In the genomic region with DNA sequence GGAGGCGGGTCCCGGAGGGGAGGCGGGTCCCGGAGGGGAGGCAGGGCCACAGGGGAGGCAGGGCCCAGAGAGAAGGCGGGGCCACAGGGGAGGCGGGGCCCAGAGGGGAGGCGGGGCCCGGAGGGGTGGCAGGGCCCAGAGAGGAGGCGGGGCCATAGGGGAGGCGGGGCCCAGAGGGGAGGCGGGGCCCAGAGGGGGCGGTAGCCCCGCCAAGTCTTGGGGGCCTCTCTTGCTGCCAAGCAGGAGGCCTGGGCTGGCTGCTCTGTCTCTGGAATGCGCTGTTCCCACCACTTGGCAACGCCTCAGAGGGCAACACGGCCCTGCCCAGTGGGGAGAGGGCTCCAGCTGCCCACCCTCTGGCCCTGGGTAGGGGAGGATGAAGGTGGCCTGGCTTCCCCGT, we compare ENCODE assay signal across 21 cellular contexts.
DNase-seq lines count a peak whose midpoint lies in the region; ATAC-seq, FAIRE-seq and TF ChIP-seq lines count a peak whose summit lies in the region.
"Had no signal": no experiment of that assay in that cellular context is flagged by ENCODE, and none has a peak within 500 bp of the region (broad histone marks: within the 10 kb centered on the region; RNA-seq: fewer than 3 reads in every experiment).

No MANE protein-coding gene starts in this region.

- no peak overlapping the region for H2BK12ac ChIP-seq in trophoblast cell (ENCODE audit: low read length)

- no peaks in the 10 kb centered on the region for H3K36me3 Mint-ChIP-seq in activated naive CD8-positive, alpha-beta T cell treated with anti-CD3 and anti-CD28 coated beads for 36 hours
- no peaks in the 10 kb centered on the region for H3K36me3 Mint-ChIP-seq in activated naive CD8-positive, alpha-beta T cell treated with anti-CD3 and anti-CD28 coated beads, Interleukin-2, amount 50 U/mL, for 24 hours (ENCODE audit: low read depth)
- H3K36me3 Mint-ChIP-seq: activated naive CD4-positive, alpha-beta T cell treated with anti-CD3 and anti-CD28 coated beads, Interleukin-2, amount 50 U/mL, for 72 hours had no signal

- H3K9me3 Mint-ChIP-seq in activated naive CD8-positive, alpha-beta T cell treated with anti-CD3 and anti-CD28 coated beads for 36 hours = no peaks in the 10 kb centered on the region
- no peaks in the 10 kb centered on the region for H3K9me3 Mint-ChIP-seq in activated naive CD8-positive, alpha-beta T cell treated with anti-CD3 and anti-CD28 coated beads, Interleukin-2, amount 50 U/mL, for 24 hours
- H3K9me3 Mint-ChIP-seq: activated B cell treated with CpG ODN at 0.5 μM for 24 hours; activated naive CD4-positive, alpha-beta T cell treated with anti-CD3 and anti-CD28 coated beads, Interleukin-2, amount 50 U/mL, for 72 hours; T-helper 2 cell treated with Interferon-gamma antibody and Interleukin-4, amounts not matched to agents 5 μg/mL and 100 μg/mL, for 36 hours had no signal

- peak; percentile 25 for DNase-seq in activated naive CD8-positive, alpha-beta T cell treated with anti-CD3 and anti-CD28 coated beads for 36 hours
- DNase-seq in activated naive CD8-positive, alpha-beta T cell treated with anti-CD3 and anti-CD28 coated beads, Interleukin-2, amount 50 U/mL, for 24 hours = no peak
- peak; percentile 92 for DNase-seq in H7
- peak; percentile 17 for DNase-seq in effector CD8-positive, alpha-beta T cell (lab: John Stamatoyannopoulos, UW)
- no peak for DNase-seq in trophoblast cell
- no peak for DNase-seq in H54 (ENCODE audit: insufficient read length, low spot score)
- DNase-seq in KBM-7 = no peak
- DNase-seq: activated B cell treated with CpG ODN at 0.5 μM for 24 hours, brain microvascular endothelial cell, cortex of kidney, foreskin fibroblast, NCI-H1092, NCI-H2029 treated with DMSO at 0.1 percent for 48 hours, NCI-H524 treated with DMSO at 0.1 percent for 48 hours, PC-3, retina had no signal

- H3K18ac ChIP-seq in trophoblast cell (ENCODE audit: low read length) = no peak overlapping the region

- no peak overlapping the region for H3K27ac ChIP-seq in trophoblast cell (ENCODE audit: low read depth, low read length)
- H3K27ac ChIP-seq: brain microvascular endothelial cell, vagina had no signal

- no CpG with 5 or more reads among the region's 17 CpGs for WGBS in trophoblast cell (ENCODE audit: extremely low coverage, insufficient coverage, insufficient read length)

- no peak overlapping the region for H4K91ac ChIP-seq in trophoblast cell (ENCODE audit: low read depth, low read length)

- H3K23ac ChIP-seq in trophoblast cell (ENCODE audit: low read length) = no peak overlapping the region

- H3K9me3 ChIP-seq in trophoblast cell (ENCODE audit: insufficient read depth, low read depth, low read length) = peaks cover 8% of the 10 kb centered on the region
- H3K9me3 ChIP-seq: vagina had no signal

- no peak for TF ChIP-seq POLR2A in H54 (IDR thresholded peaks at IDR 0.05; ENCODE audit: low read depth, low read length)

- no peak overlapping the region for H2BK5ac ChIP-seq in trophoblast cell (ENCODE audit: low read depth, low read length, poor library complexity)

- H3K9ac ChIP-seq in trophoblast cell (ENCODE audit: low read length) = no peak overlapping the region

- no peaks in the 10 kb centered on the region for H3K79me1 ChIP-seq in trophoblast cell (ENCODE audit: low read length)

- H3K27ac Mint-ChIP-seq in activated naive CD8-positive, alpha-beta T cell treated with anti-CD3 and anti-CD28 coated beads for 36 hours = no peak overlapping the region
- no peak overlapping the region for H3K27ac Mint-ChIP-seq in activated naive CD8-positive, alpha-beta T cell treated with anti-CD3 and anti-CD28 coated beads, Interleukin-2, amount 50 U/mL, for 24 hours
- H3K27ac Mint-ChIP-seq: activated B cell treated with CpG ODN at 0.5 μM for 24 hours; activated naive CD4-positive, alpha-beta T cell treated with anti-CD3 and anti-CD28 coated beads, Interleukin-2, amount 50 U/mL, for 72 hours; T-helper 2 cell treated with Interferon-gamma antibody and Interleukin-4, amounts not matched to agents 5 μg/mL and 100 μg/mL, for 36 hours had no signal

- no peaks in the 10 kb centered on the region; the same call in 1 of the 2 replicates for H3K27me3 ChIP-seq in H7 (ENCODE audit: control insufficient read depth, insufficient read depth, low read length)
- H3K27me3 ChIP-seq in trophoblast cell (ENCODE audit: insufficient read depth, low read length) = no peaks in the 10 kb centered on the region
- H3K27me3 ChIP-seq: brain microvascular endothelial cell, vagina had no signal

- no peak overlapping the region for H2BK120ac ChIP-seq in trophoblast cell (ENCODE audit: insufficient read depth, low read length, poor library complexity)

- H3K4me3 ChIP-seq in H7 (ENCODE audit: insufficient read depth, low read depth, low read length) = no peak overlapping the region
- peak overlapping the region; percentile 44 for H3K4me3 ChIP-seq in trophoblast cell (ENCODE audit: low read depth, low read length)
- H3K4me3 ChIP-seq: vagina had no signal

- no peak overlapping the region for H2AFZ ChIP-seq in trophoblast cell (ENCODE audit: insufficient read depth, low read length, poor library complexity)

- H3K4me3 Mint-ChIP-seq in activated naive CD8-positive, alpha-beta T cell treated with anti-CD3 and anti-CD28 coated beads for 36 hours = no peak overlapping the region
- H3K4me3 Mint-ChIP-seq in activated naive CD8-positive, alpha-beta T cell treated with anti-CD3 and anti-CD28 coated beads, Interleukin-2, amount 50 U/mL, for 24 hours = no peak overlapping the region
- H3K4me3 Mint-ChIP-seq: activated B cell treated with CpG ODN at 0.5 μM for 24 hours; T-helper 2 cell treated with Interferon-gamma antibody and Interleukin-4, amounts not matched to agents 5 μg/mL and 100 μg/mL, for 36 hours had no signal

- no peak overlapping the region for H3K4ac ChIP-seq in trophoblast cell (ENCODE audit: low read depth, low read length)

- H3K79me2 ChIP-seq in trophoblast cell (ENCODE audit: control insufficient read depth, insufficient read depth, low read length, poor library complexity) = no peaks in the 10 kb centered on the region

- no peak for FAIRE-seq in H54 (lab: Jason Lieb, UNC)

- no peak overlapping the region for H4K12ac ChIP-seq in trophoblast cell (ENCODE audit: low read depth, low read length)

- H4K8ac ChIP-seq in trophoblast cell (ENCODE audit: low read depth, low read length) = no peak overlapping the region

- H3K4me2 ChIP-seq in trophoblast cell (ENCODE audit: low read length) = no peak overlapping the region

- no peaks in the 10 kb centered on the region for H3K4me1 ChIP-seq in trophoblast cell (ENCODE audit: control insufficient read depth in 1 of 2, insufficient read depth in 2 of 2, low read length in 2 of 2)
- H3K4me1 ChIP-seq: vagina had no signal

- no peaks in the 10 kb centered on the region for H3K4me1 Mint-ChIP-seq in activated naive CD8-positive, alpha-beta T cell treated with anti-CD3 and anti-CD28 coated beads for 36 hours
- no peaks in the 10 kb centered on the region for H3K4me1 Mint-ChIP-seq in activated naive CD8-positive, alpha-beta T cell treated with anti-CD3 and anti-CD28 coated beads, Interleukin-2, amount 50 U/mL, for 24 hours
- H3K4me1 Mint-ChIP-seq: activated B cell treated with CpG ODN at 0.5 μM for 24 hours had no signal

- ATAC-seq in activated naive CD8-positive, alpha-beta T cell treated with anti-CD3 and anti-CD28 coated beads, Interleukin-2, amount 50 U/mL, for 24 hours = no peak
- ATAC-seq in HG03378 (IDR thresholded peaks at IDR 0.05; ENCODE audit: unreplicated experiment) = no peak
- ATAC-seq: left lobe of liver, PC-3 had no signal

- no peak overlapping the region for H2AK5ac ChIP-seq in trophoblast cell (ENCODE audit: low read length)

- no peak overlapping the region for H3K14ac ChIP-seq in trophoblast cell (ENCODE audit: low read length)

- H3K36me3 ChIP-seq in H7 (replicated peaks; ENCODE audit: control insufficient read depth, insufficient read depth, low read length) = no peaks in the 10 kb centered on the region
- H3K36me3 ChIP-seq in trophoblast cell (ENCODE audit: control insufficient read depth in 1 of 2, insufficient read depth in 2 of 2, low read length in 2 of 2) = no peaks in the 10 kb centered on the region
- H3K36me3 ChIP-seq: brain microvascular endothelial cell, vagina had no signal

- in situ Hi-C loops in KBM-7 (cut with MboI; ENCODE audit: low pct_unique_long_range_greater_than_20kb, low sequenced_read_pairs) = no loop called here

- H3K27me3 Mint-ChIP-seq in activated naive CD8-positive, alpha-beta T cell treated with anti-CD3 and anti-CD28 coated beads for 36 hours = peaks cover 8% of the 10 kb centered on the region
- H3K27me3 Mint-ChIP-seq in activated naive CD8-positive, alpha-beta T cell treated with anti-CD3 and anti-CD28 coated beads, Interleukin-2, amount 50 U/mL, for 24 hours = peaks cover 8% of the 10 kb centered on the region

Comparison
In these comparisons a context has a peak if more than half of its experiments do, and no peak if none do; other contexts are left out.
1. DNase-seq: peak in activated naive CD8-positive, alpha-beta T cell treated with anti-CD3 and anti-CD28 coated beads for 36 hours (single experiment), H7 (single experiment) and effector CD8-positive, alpha-beta T cell (single experiment); none in activated naive CD8-positive, alpha-beta T cell treated with anti-CD3 and anti-CD28 coated beads, Interleukin-2, amount 50 U/mL, for 24 hours (single experiment), trophoblast cell (0 of 2), H54 (single experiment) and KBM-7 (single experiment).